In the genomic region with DNA sequence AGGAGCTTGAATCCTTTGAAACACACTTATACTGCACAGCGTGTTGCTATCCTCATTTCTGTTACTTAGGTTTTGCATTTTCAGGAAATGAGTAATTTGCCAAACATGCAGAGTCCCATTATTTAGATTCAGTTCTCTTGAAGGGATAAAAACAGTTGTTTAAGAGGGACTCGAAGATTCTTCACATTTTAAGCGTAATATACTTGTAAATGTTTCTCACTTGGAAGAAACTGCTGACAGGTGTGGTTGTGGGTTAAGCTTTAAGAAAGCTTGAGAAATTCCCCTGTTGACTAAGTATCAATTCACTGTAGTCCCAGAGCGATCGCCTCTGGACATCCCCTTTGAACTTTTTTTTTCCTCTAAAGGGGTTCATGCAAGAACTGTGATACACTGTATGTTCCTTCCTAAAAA, we compare ENCODE assay signal across 8 cellular contexts. TPM values are rescaled to one million over a fixed set of nuclear protein-coding genes. Genes with fewer than 3 reads are reported as not detected.
DNase-seq lines count a peak whose midpoint lies in the region; ATAC-seq lines count a peak whose summit lies in the region.

No MANE protein-coding gene starts in this region.

- DNase-seq in AG08395 (ENCODE audit: low spot score) (peak; percentile 25), NCI-H2196 (lab: John Stamatoyannopoulos, UW; ENCODE audit: unreplicated experiment) (no peak), ecto neural progenitor cell (ENCODE audit: low spot score) (no peak)
- peak; percentile 82 for DNase-seq in natural killer cell treated with Interleukin-12 subunit alpha and Interleukin-12 subunit beta and Interleukin-15 and Interleukin-18, amount 100 ng/mL, for 72 hours (ENCODE audit: low spot score)
- no peak for DNase-seq in activated CD4-positive, alpha-beta T cell treated with anti-CD3 and anti-CD28 coated beads for 1 hour

- no peaks in the 10 kb centered on the region for H3K27me3 Mint-ChIP-seq in activated T-helper 17 cell treated with anti-CD3 and anti-CD28 coated beads, Interleukin-2, amount 50 U/mL, for 72 hours
- no peaks in the 10 kb centered on the region for H3K27me3 Mint-ChIP-seq in natural killer cell treated with Interleukin-12 subunit alpha and Interleukin-12 subunit beta and Interleukin-15 and Interleukin-18, amount 100 ng/mL, for 72 hours

- no peaks in the 10 kb centered on the region for H3K36me3 Mint-ChIP-seq in activated T-helper 17 cell treated with anti-CD3 and anti-CD28 coated beads, Interleukin-2, amount 50 U/mL, for 72 hours (ENCODE audit: low read depth)
- no peaks in the 10 kb centered on the region for H3K36me3 Mint-ChIP-seq in natural killer cell treated with Interleukin-12 subunit alpha and Interleukin-12 subunit beta and Interleukin-15 and Interleukin-18, amount 100 ng/mL, for 72 hours

- H3K9me3 Mint-ChIP-seq in activated T-helper 17 cell treated with anti-CD3 and anti-CD28 coated beads, Interleukin-2, amount 50 U/mL, for 72 hours = peaks cover 4% of the 10 kb centered on the region
- no peaks in the 10 kb centered on the region for H3K9me3 Mint-ChIP-seq in natural killer cell treated with Interleukin-12 subunit alpha and Interleukin-12 subunit beta and Interleukin-15 and Interleukin-18, amount 100 ng/mL, for 72 hours

- H3K27ac Mint-ChIP-seq in activated T-helper 17 cell treated with anti-CD3 and anti-CD28 coated beads, Interleukin-2, amount 50 U/mL, for 72 hours = peak overlapping the region; percentile 78
- H3K27ac Mint-ChIP-seq in natural killer cell treated with Interleukin-12 subunit alpha and Interleukin-12 subunit beta and Interleukin-15 and Interleukin-18, amount 100 ng/mL, for 72 hours = peak overlapping the region; percentile 89 to 96

- ATAC-seq in GM19395 (IDR thresholded peaks at IDR 0.05; ENCODE audit: unreplicated experiment) (peak; percentile 64), HG03342 (IDR thresholded peaks at IDR 0.05; ENCODE audit: unreplicated experiment) (peak; percentile 58)
- ATAC-seq in activated T-helper 17 cell treated with anti-CD3 and anti-CD28 coated beads, Interleukin-2, amount 50 U/mL, for 72 hours (replicated peaks) = peak; percentile 92
- peak; percentile 89 to 95 for ATAC-seq in natural killer cell treated with Interleukin-12 subunit alpha and Interleukin-12 subunit beta and Interleukin-15 and Interleukin-18, amount 100 ng/mL, for 72 hours

- H3K4me1 Mint-ChIP-seq in activated T-helper 17 cell treated with anti-CD3 and anti-CD28 coated beads, Interleukin-2, amount 50 U/mL, for 72 hours = peaks cover 33% of the 10 kb centered on the region
- peaks cover 64 to 73% of the 10 kb centered on the region in 2 donors for H3K4me1 Mint-ChIP-seq in natural killer cell treated with Interleukin-12 subunit alpha and Interleukin-12 subunit beta and Interleukin-15 and Interleukin-18, amount 100 ng/mL, for 72 hours (ENCODE audit: low read depth in 2 of 2)

- peak overlapping the region; percentile 77 for H3K4me3 Mint-ChIP-seq in activated T-helper 17 cell treated with anti-CD3 and anti-CD28 coated beads, Interleukin-2, amount 50 U/mL, for 72 hours
- H3K4me3 Mint-ChIP-seq in natural killer cell treated with Interleukin-12 subunit alpha and Interleukin-12 subunit beta and Interleukin-15 and Interleukin-18, amount 100 ng/mL, for 72 hours = peak overlapping the region; percentile 83

RNA-seq across cellular contexts. Expression of gene RGS1, which starts 30.6 kb away (rescaled TPM):
- 100 to 1,000 TPM in 1 of 2 donors, 10 to 100 TPM in 1; 64.7 to 151 TPM for total RNA-seq in activated T-helper 17 cell treated with anti-CD3 and anti-CD28 coated beads, Interleukin-2, amount 50 U/mL, for 72 hours
- total RNA-seq in natural killer cell treated with Interleukin-12 subunit alpha and Interleukin-12 subunit beta and Interleukin-15 and Interleukin-18, amount 100 ng/mL, for 72 hours = 100 to 1,000 TPM in 1 of 2 donors, 10 to 100 TPM in 1; 67.6 to 143 TPM

Comparison
In these comparisons a context has a peak if more than half of its experiments do, and no peak if none do; other contexts are left out.
1. DNase-seq: peak in AG08395 (single experiment) and natural killer cell treated with Interleukin-12 subunit alpha and Interleukin-12 subunit beta and Interleukin-15 and Interleukin-18, amount 100 ng/mL, for 72 hours (single experiment); none in NCI-H2196 (single experiment), ecto neural progenitor cell (single experiment) and activated CD4-positive, alpha-beta T cell treated with anti-CD3 and anti-CD28 coated beads for 1 hour (single experiment).
2. Peak in every context shown above with its lines, with median percentiles within 50 percentile points of each other: ATAC-seq.